29 cellular contexts compared by ENCODE assay signal in genomic region chr6:123417411-123417810, GRCh38.
"Had no signal": no experiment of that assay in that cellular context is flagged by ENCODE, and none has a peak within 500 bp of the region (broad histone marks: within the 10 kb centered on the region; RNA-seq: fewer than 3 reads in every experiment).

No MANE protein-coding gene starts in this region.

- DNase-seq: activated B cell treated with CpG ODN at 0.5 μM for 24 hours; activated CD4-positive, alpha-beta memory T cell treated with anti-CD3 and anti-CD28 coated beads, Interleukin-2, amount 10 ng/mL, durations not matched to agents 7 days and 5 days; activated CD4-positive, alpha-beta T cell treated with anti-CD3 and anti-CD28 coated beads for 48 hours; activated naive CD4-positive, alpha-beta T cell treated with Interleukin-2 at 50 U/mL for 16 hours; activated naive CD8-positive, alpha-beta T cell treated with anti-CD3 and anti-CD28 coated beads, Interleukin-2, amount 10 ng/mL, durations not matched to agents 7 days and 5 days; activated T-cell treated with anti-CD3 and anti-CD28 coated beads, Interleukin-2, amount 50 U/mL, for 1 hour; amygdala; body of pancreas; central memory CD4-positive, alpha-beta T cell; dorsolateral prefrontal cortex; foreskin fibroblast; hypothalamus; left lung; mucosa of descending colon; naive B cell; ovary; stimulated activated CD4-positive, alpha-beta T cell treated with anti-CD3 and anti-CD28 coated beads, Interleukin-12 subunit alpha, Interleukin-12 subunit beta, amount 100 ng/mL, for 4 hours; stimulated activated CD4-positive, alpha-beta T cell treated with anti-CD3 and anti-CD28 coated beads, Interleukin-1b, Interleukin-23, amount 100 ng/mL, for 48 hours; stimulated activated naive CD8-positive, alpha-beta T cell treated with anti-CD3 and anti-CD28 coated beads, Interleukin-15, Interleukin-2, amounts not matched to agents 100 U/mL and 50 U/mL, for 24 hours; T-helper 1 cell; T-helper 9 cell; trophoblast cell had no signal

- H3K36me3 Mint-ChIP-seq: activated naive CD8-positive, alpha-beta T cell treated with anti-CD3 and anti-CD28 coated beads, Interleukin-2, amount 10 ng/mL, durations not matched to agents 7 days and 5 days; memory B cell; naive B cell; neural progenitor cell had no signal

- H3K36me3 ChIP-seq: left lung, neural progenitor cell, ovary, suprapubic skin, vagina had no signal

- FAIRE-seq: colon, keratinocyte had no signal

- H3K27me3 Mint-ChIP-seq: activated B cell treated with CpG ODN at 0.5 μM for 24 hours; activated CD4-positive, alpha-beta memory T cell treated with anti-CD3 and anti-CD28 coated beads, Interleukin-2, amount 10 ng/mL, durations not matched to agents 7 days and 5 days; activated naive CD8-positive, alpha-beta T cell treated with anti-CD3 and anti-CD28 coated beads, Interleukin-2, amount 10 ng/mL, durations not matched to agents 7 days and 5 days; memory B cell; naive B cell had no signal

- H2AFZ ChIP-seq: neural progenitor cell had no signal

- H3K27me3 ChIP-seq: body of pancreas, dorsolateral prefrontal cortex, left lung, neural progenitor cell, ovary, suprapubic skin, vagina had no signal

- H3K9me3 Mint-ChIP-seq: activated B cell treated with CpG ODN at 0.5 μM for 24 hours; activated CD4-positive, alpha-beta memory T cell treated with anti-CD3 and anti-CD28 coated beads, Interleukin-2, amount 10 ng/mL, durations not matched to agents 7 days and 5 days; activated naive CD8-positive, alpha-beta T cell treated with anti-CD3 and anti-CD28 coated beads, Interleukin-2, amount 10 ng/mL, durations not matched to agents 7 days and 5 days; activated T-helper 2 cell treated with anti-CD3 and anti-CD28 coated beads, Interferon-gamma antibody, Interleukin-2, Interleukin-4, amounts not matched to agents 10 μg/mL and 5 μg/mL and 100 μg/mL, durations not matched to agents 14 hours and 24 hours and 36 hours; memory B cell; neural progenitor cell had no signal

- H3K9me3 ChIP-seq: body of pancreas, left lung, mucosa of descending colon, ovary, suprapubic skin, vagina had no signal

- ATAC-seq: body of pancreas; left lung; mucosa of descending colon; stimulated activated naive CD8-positive, alpha-beta T cell treated with anti-CD3 and anti-CD28 coated beads, Interleukin-15, Interleukin-2, amounts not matched to agents 100 U/mL and 50 U/mL, for 24 hours had no signal

- H3K27ac ChIP-seq: body of pancreas, dorsolateral prefrontal cortex, left lung, neural progenitor cell, ovary, suprapubic skin, vagina had no signal

- H3K4me3 ChIP-seq: body of pancreas, dorsolateral prefrontal cortex, left lung, mucosa of descending colon, neural progenitor cell, ovary, suprapubic skin, vagina had no signal

- H3K4me2 ChIP-seq: neural progenitor cell had no signal

- H3K9ac ChIP-seq: neural progenitor cell had no signal

- H3K4me1 ChIP-seq: body of pancreas, left lung, neural progenitor cell, suprapubic skin, vagina had no signal

- H3K4me3 Mint-ChIP-seq: activated B cell treated with CpG ODN at 0.5 μM for 24 hours; activated CD4-positive, alpha-beta memory T cell treated with anti-CD3 and anti-CD28 coated beads, Interleukin-2, amount 10 ng/mL, durations not matched to agents 7 days and 5 days; activated naive CD8-positive, alpha-beta T cell treated with anti-CD3 and anti-CD28 coated beads, Interleukin-2, amount 10 ng/mL, durations not matched to agents 7 days and 5 days; memory B cell; naive B cell; neural progenitor cell had no signal

- H3K4me1 Mint-ChIP-seq: activated B cell treated with CpG ODN at 0.5 μM for 24 hours; activated CD4-positive, alpha-beta memory T cell treated with anti-CD3 and anti-CD28 coated beads, Interleukin-2, amount 10 ng/mL, durations not matched to agents 7 days and 5 days; activated naive CD8-positive, alpha-beta T cell treated with anti-CD3 and anti-CD28 coated beads, Interleukin-2, amount 10 ng/mL, durations not matched to agents 7 days and 5 days; memory B cell; naive B cell had no signal
